13 cellular contexts compared by ENCODE assay signal in the genomic region with DNA sequence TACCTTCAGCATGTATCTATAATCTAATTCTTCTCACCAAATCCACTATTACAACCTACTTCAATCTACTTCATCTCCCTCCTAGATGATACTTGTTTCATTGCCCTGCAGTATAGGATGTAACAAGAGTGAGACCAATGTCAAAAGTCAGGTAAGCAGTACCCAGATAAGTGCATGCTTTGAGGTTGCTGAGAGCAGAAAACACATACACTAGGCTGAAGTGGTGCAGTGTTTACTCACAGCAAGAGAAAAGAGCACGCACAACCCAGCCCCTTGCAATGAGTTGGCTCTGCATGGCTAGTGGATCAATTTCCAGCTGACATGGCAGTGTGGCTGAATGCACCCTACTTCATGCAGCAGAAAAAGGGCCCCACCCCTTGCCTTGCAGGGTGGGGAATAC.
DNase-seq lines count a peak whose midpoint lies in the region; ATAC-seq, FAIRE-seq and TF ChIP-seq lines count a peak whose summit lies in the region.
"Had no signal": no experiment of that assay in that cellular context is flagged by ENCODE, and none has a peak within 500 bp of the region (broad histone marks: within the 10 kb centered on the region; RNA-seq: fewer than 3 reads in every experiment).

No MANE protein-coding gene starts in this region.

- dilution Hi-C loops in IMR-90 (cut with HindIII; ENCODE audit: low sequenced_read_pairs, unreplicated experiment): no loop called here

- no peak for ATAC-seq in IMR-90 (ENCODE audit: low read depth)
- ATAC-seq: A549, HCT116 had no signal

- DNase-seq in NCI-H345 (lab: John Stamatoyannopoulos, UW) (peak; percentile 58), NCI-H345 treated with DMSO at 0.1 percent for 48 hours (lab: John Stamatoyannopoulos, UW; ENCODE audit: unreplicated experiment) (no peak), IMR-90 (no peak), NCI-H510A (lab: John Stamatoyannopoulos, UW) (peak; percentile 38), neuronal stem cell (ENCODE audit: low spot score) (no peak), RKO (ENCODE audit: low spot score) (no peak), HTR-8/SVneo (ENCODE audit: insufficient read length, low spot score) (no peak)
- DNase-seq: BE2C; CD4-positive, alpha-beta memory T cell had no signal

- no peak overlapping the region for H3K14ac ChIP-seq in IMR-90 (replicated peaks; ENCODE audit: low read depth, low read length)
- H3K14ac ChIP-seq in neuronal stem cell (ENCODE audit: low read length): no peak overlapping the region

- H3K4me2 ChIP-seq in IMR-90 (ENCODE audit: low read depth, low read length) (no peak overlapping the region), neuronal stem cell (ENCODE audit: insufficient read depth, low read length, poor library complexity, severe bottlenecking) (no peak overlapping the region)
- H3K4me2 ChIP-seq: A549 had no signal

- H3K4me1 ChIP-seq in IMR-90 (ENCODE audit: control insufficient read depth, insufficient read depth, low read length) (no peaks in the 10 kb centered on the region), neuronal stem cell (ENCODE audit: control insufficient read depth in 2 of 2, insufficient read depth in 1 of 2, low read depth in 1 of 2, low read length in 2 of 2) (peaks cover 0 to 3% of the 10 kb centered on the region in 2 donors)
- H3K4me1 ChIP-seq: A549, BE2C had no signal

- TF ChIP-seq RAD21 in IMR-90 (IDR thresholded peaks at IDR 0.05; ENCODE audit: low read length): no peak

- no peak overlapping the region for H2BK12ac ChIP-seq in neuronal stem cell (ENCODE audit: low read length)

- no peak overlapping the region for H3K4ac ChIP-seq in IMR-90 (ENCODE audit: low read depth, low read length)
- no peak overlapping the region for H3K4ac ChIP-seq in neuronal stem cell (ENCODE audit: low read length)

- H2AFZ ChIP-seq in IMR-90 (replicated peaks; ENCODE audit: low read length, poor library complexity) (no peak overlapping the region), neuronal stem cell (ENCODE audit: low read length) (peak overlapping the region; percentile 10)

- H3K9me1 ChIP-seq in IMR-90 (ENCODE audit: insufficient read depth, low read length): no peaks in the 10 kb centered on the region

- CTCF ChIA-PET in IMR-90 (lab: Yijun Ruan, JAX): no interaction called here

- H2BK20ac ChIP-seq in IMR-90 (ENCODE audit: low read depth, low read length): no peak overlapping the region

- H3K4me3 ChIP-seq in IMR-90 (ENCODE audit: insufficient read depth, low read depth, low read length): no peak overlapping the region
- H3K4me3 ChIP-seq in neuronal stem cell (ENCODE audit: low read length in 2 of 2): no peak overlapping the region
- H3K4me3 ChIP-seq: A549 had no signal

- H3K23ac ChIP-seq in IMR-90 (ENCODE audit: low read depth, low read length) (no peak overlapping the region), neuronal stem cell (ENCODE audit: low read depth, low read length, poor library complexity) (no peak overlapping the region)

- no peaks in the 10 kb centered on the region for H4K20me1 ChIP-seq in IMR-90 (ENCODE audit: insufficient read depth, low read length)

- no peak overlapping the region for H4K5ac ChIP-seq in IMR-90 (ENCODE audit: low read depth, low read length)

- H3K79me1 ChIP-seq in IMR-90 (ENCODE audit: low read depth in 1 of 2, low read length in 2 of 2) (no peaks in the 10 kb centered on the region), neuronal stem cell (ENCODE audit: low read depth, low read length) (no peaks in the 10 kb centered on the region)

- H2AK5ac ChIP-seq in IMR-90 (ENCODE audit: low read depth, low read length): no peak overlapping the region
- H2AK5ac ChIP-seq in neuronal stem cell (ENCODE audit: low read depth, low read length): no peak overlapping the region

- H3K36me3 ChIP-seq in IMR-90 (ENCODE audit: control insufficient read depth, insufficient read depth, low read length) (no peaks in the 10 kb centered on the region), neuronal stem cell (replicated peaks in 1 of 2; ENCODE audit: control insufficient read depth in 2 of 2, insufficient read depth in 2 of 2, low read length in 2 of 2) (no peaks in the 10 kb centered on the region)
- H3K36me3 ChIP-seq: BE2C had no signal

- no CpG with 5 or more reads among the region's 1 CpG for WGBS in IMR-90 (ENCODE audit: extremely low coverage in 2 of 2, insufficient read length in 1 of 2), 2 experiments
- no CpG with 5 or more reads among the region's 1 CpG for WGBS in neuronal stem cell (ENCODE audit: extremely low coverage in 2 of 2, insufficient read length in 2 of 2, insufficient replicate concordance in 1 of 2), 2 donors

- no peak overlapping the region for H3K18ac ChIP-seq in IMR-90 (ENCODE audit: low read depth, low read length)
- H3K18ac ChIP-seq in neuronal stem cell (ENCODE audit: low read length): no peak overlapping the region

- H2BK5ac ChIP-seq in IMR-90 (ENCODE audit: low read depth, low read length, poor library complexity, severe bottlenecking): no peak overlapping the region
- H2BK5ac ChIP-seq in neuronal stem cell (ENCODE audit: low read length): no peak overlapping the region

- H3K9ac ChIP-seq in IMR-90 (ENCODE audit: low read depth, low read length) (no peak overlapping the region), neuronal stem cell (ENCODE audit: low read depth, low read length, poor library complexity) (no peak overlapping the region)

- H3K56ac ChIP-seq in IMR-90 (ENCODE audit: extremely low read depth, insufficient read depth, low read length): no peak overlapping the region

- H4K8ac ChIP-seq in IMR-90 (ENCODE audit: low read depth in 2 of 2, low read length in 2 of 2): no peak overlapping the region
- no peak overlapping the region for H4K8ac ChIP-seq in neuronal stem cell (ENCODE audit: low read depth, low read length)

- POLR2A ChIA-PET in IMR-90 (lab: Charles Lee; ENCODE audit: unreplicated experiment): no interaction called here

- H2BK15ac ChIP-seq in IMR-90 (ENCODE audit: low read depth, low read length) (no peak overlapping the region), neuronal stem cell (ENCODE audit: low read length) (no peak overlapping the region)

- intact Hi-C loops in IMR-90 (cut with micrococcal nuclease): no loop called here

- FAIRE-seq in HTR-8/SVneo (lab: Jason Lieb, UNC): no peak
- FAIRE-seq: A549, H54 had no signal

- TF ChIP-seq CTCF in IMR-90 (conservative IDR thresholded peaks at IDR 0.05; ENCODE audit: low read depth, low read length): no peak

- peak overlapping the region; percentile 35 for H2AK9ac ChIP-seq in IMR-90 (replicated peaks; ENCODE audit: low read depth, low read length, poor library complexity)

- in situ Hi-C loops in IMR-90 (cut with MboI; ENCODE audit: low sequenced_read_pairs): no loop called here

- TF ChIP-seq POLR2A in IMR-90 (IDR thresholded peaks at IDR 0.05; ENCODE audit: low read depth, low read length): no peak

- H3K27me3 ChIP-seq in IMR-90 (ENCODE audit: control insufficient read depth, insufficient read depth, low read length) (no peaks in the 10 kb centered on the region), neuronal stem cell (ENCODE audit: control insufficient read depth in 3 of 3, insufficient read depth in 3 of 3, low read depth in 1 of 3, low read length in 3 of 3) (no peaks in the 10 kb centered on the region)
- H3K27me3 ChIP-seq: BE2C had no signal

- H2BK120ac ChIP-seq in IMR-90 (ENCODE audit: low read depth, low read length) (no peak overlapping the region), neuronal stem cell (ENCODE audit: low read depth, low read length) (no peak overlapping the region)

- BruUV-seq in IMR-90 (replicated peaks; lab: Mats Ljungman, UMichigan): no TSS peak

- H4K91ac ChIP-seq in IMR-90 (ENCODE audit: insufficient read depth, low read depth, low read length) (no peak overlapping the region), neuronal stem cell (ENCODE audit: low read depth, low read length, poor library complexity) (no peak overlapping the region)

- H3K9me3 ChIP-seq in IMR-90 (ENCODE audit: control insufficient read depth, insufficient read depth, low read length): no peaks in the 10 kb centered on the region
- H3K9me3 ChIP-seq in neuronal stem cell (replicated peaks in 1 of 2; ENCODE audit: control insufficient read depth in 2 of 2, insufficient read depth in 1 of 2, low read depth in 1 of 2, low read length in 2 of 2): no peaks in the 10 kb centered on the region
- H3K9me3 ChIP-seq: A549, BE2C had no signal

- H3K27ac ChIP-seq in IMR-90 (ENCODE audit: insufficient read depth, low read length): no peak overlapping the region
- no peak overlapping the region for H3K27ac ChIP-seq in neuronal stem cell (replicated peaks; ENCODE audit: low read length)
- H3K27ac ChIP-seq: A549, C4-2B had no signal

TF ChIP-seq in IMR-90, 13 proteins besides CTCF, POLR2A, EP300 and RAD21 (continues in another document):
- TF ChIP-seq RFX5 (IDR thresholded peaks at IDR 0.05; ENCODE audit: low read depth, low read length): no peak
- no peak for TF ChIP-seq ELK1 (IDR thresholded peaks at IDR 0.05; ENCODE audit: borderline replicate concordance, low read depth, low read length)
- no peak for TF ChIP-seq CHD1 (IDR thresholded peaks at IDR 0.05; ENCODE audit: low read depth, low read length)
- TF ChIP-seq CEBPB (IDR thresholded peaks at IDR 0.05; ENCODE audit: low read depth, low read length): no peak
- no peak for TF ChIP-seq NFE2L2 (IDR thresholded peaks at IDR 0.05; ENCODE audit: low read depth, low read length)
- no peak for TF ChIP-seq MAFK (IDR thresholded peaks at IDR 0.05; ENCODE audit: low read depth, low read length)
- TF ChIP-seq, protein P1, sequence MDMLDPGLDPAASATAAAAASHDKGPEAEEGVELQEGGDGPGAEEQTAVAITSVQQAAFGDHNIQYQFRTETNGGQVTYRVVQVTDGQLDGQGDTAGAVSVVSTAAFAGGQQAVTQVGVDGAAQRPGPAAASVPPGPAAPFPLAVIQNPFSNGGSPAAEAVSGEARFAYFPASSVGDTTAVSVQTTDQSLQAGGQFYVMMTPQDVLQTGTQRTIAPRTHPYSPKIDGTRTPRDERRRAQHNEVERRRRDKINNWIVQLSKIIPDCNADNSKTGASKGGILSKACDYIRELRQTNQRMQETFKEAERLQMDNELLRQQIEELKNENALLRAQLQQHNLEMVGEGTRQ (IDR thresholded peaks at IDR 0.05; ENCODE audit: low read depth, low read length): no peak
- TF ChIP-seq SMC3 (IDR thresholded peaks at IDR 0.05; ENCODE audit: low read depth, low read length): no peak
- no peak for TF ChIP-seq RCOR1 (IDR thresholded peaks at IDR 0.05; ENCODE audit: insufficient replicate concordance, low read length)
- TF ChIP-seq MAZ (IDR thresholded peaks at IDR 0.05; ENCODE audit: borderline replicate concordance, low read depth, low read length): no peak
- no peak for TF ChIP-seq MXI1 (IDR thresholded peaks at IDR 0.05; ENCODE audit: borderline replicate concordance, low read depth, low read length)

Comparison
In these comparisons a context has a peak if more than half of its experiments do, and no peak if none do; other contexts are left out.
1. DNase-seq: peak in NCI-H345 (single experiment) and NCI-H510A (single experiment); none in NCI-H345 treated with DMSO at 0.1 percent for 48 hours (single experiment), IMR-90 (single experiment), neuronal stem cell (single experiment), RKO (single experiment) and HTR-8/SVneo (single experiment).